Comparison of ENCODE assay signal across 27 cellular contexts in genomic region chr10:77228559-77228958, GRCh38.
A peak's percentile ranks its signal among the peaks of the same experiment; 100 is the strongest.
DNase-seq lines count a peak whose midpoint lies in the region; ATAC-seq lines count a peak whose summit lies in the region.
"Had no signal": no experiment of that assay in that cellular context is flagged by ENCODE, and none has a peak within 500 bp of the region (broad histone marks: within the 10 kb centered on the region; RNA-seq: fewer than 3 reads in every experiment).

No MANE protein-coding gene starts in this region.

- no peak overlapping the region for H3K4me3 ChIP-seq in rectal smooth muscle tissue (ENCODE audit: low read length)
- no peak overlapping the region for H3K4me3 ChIP-seq in right cardiac atrium (ENCODE audit: low read length)
- H3K4me3 ChIP-seq: colonic mucosa, hepatocyte, right atrium auricular region had no signal

- no peaks in the 10 kb centered on the region for H3K9me3 ChIP-seq in right cardiac atrium (ENCODE audit: control insufficient read depth, low read length)
- H3K9me3 ChIP-seq: colonic mucosa, right atrium auricular region, SK-N-SH had no signal

- intact Hi-C loops in right cardiac atrium (cut with DNase I) = no loop called here

- no peak overlapping the region for H3K9ac ChIP-seq in rectal smooth muscle tissue (ENCODE audit: low read length)
- H3K9ac ChIP-seq: SK-N-SH had no signal

- 91% methylated on average over 5 of the region's 5 CpGs for WGBS in right cardiac atrium

- H3K4me1 ChIP-seq in rectal smooth muscle tissue (ENCODE audit: control insufficient read depth, insufficient read depth, low read length) = peaks cover 22% of the 10 kb centered on the region
- H3K4me1 ChIP-seq in right cardiac atrium (ENCODE audit: control insufficient read depth, insufficient read depth, low read length) = no peaks in the 10 kb centered on the region
- H3K4me1 ChIP-seq: colonic mucosa, right atrium auricular region had no signal

- no peaks in the 10 kb centered on the region for H3K27me3 ChIP-seq in rectal smooth muscle tissue (ENCODE audit: control insufficient read depth, insufficient read depth, low read length)
- H3K27me3 ChIP-seq in right cardiac atrium (ENCODE audit: control insufficient read depth, insufficient read depth) = no peaks in the 10 kb centered on the region
- H3K27me3 ChIP-seq: colonic mucosa, hepatocyte, right atrium auricular region had no signal

- DNase-seq in DMS79 treated with DMSO at 0.1 percent for 48 hours (lab: John Stamatoyannopoulos, UW) (peak; percentile 45), DMS79 (lab: John Stamatoyannopoulos, UW) (no peak), NCI-H1105 (lab: John Stamatoyannopoulos, UW) (peak; percentile 37), SHP77 (lab: John Stamatoyannopoulos, UW) (peak; percentile 22 to 48), right cardiac atrium (no peak)
- no peak for DNase-seq in effector CD8-positive, alpha-beta T cell (lab: John Stamatoyannopoulos, UW)
- DNase-seq: 8988T; activated CD4-positive, alpha-beta T cell treated with anti-CD3 and anti-CD28 coated beads, Interleukin-2, amount 10 ng/mL, durations not matched to agents 24 days and 14 days; activated naive CD4-positive, alpha-beta T cell treated with Interleukin-2 at 50 U/mL for 16 hours; activated T-cell treated with anti-CD3 and anti-CD28 coated beads, Interleukin-2, amount 50 U/mL, for 48 hours; CD4-positive, alpha-beta T cell; colonic mucosa; DND-41; GOT3; NCI-H1694 treated with DMSO at 0.1 percent for 48 hours; NCI-H526; SK-N-SH; stimulated activated CD4-positive, alpha-beta T cell treated with anti-CD3 and anti-CD28 coated beads, Interleukin-12 subunit alpha, Interleukin-12 subunit beta, amount 100 ng/mL, for 4 hours; stimulated activated CD4-positive, alpha-beta T cell treated with anti-CD3 and anti-CD28 coated beads, Interleukin-4, amount 100 ng/mL, for 24 hours; stimulated activated naive CD4-positive, alpha-beta T cell; T-helper 17 cell had no signal

- H3K27ac ChIP-seq in rectal smooth muscle tissue (ENCODE audit: low read depth, low read length) (peak overlapping the region; percentile 79), right cardiac atrium (ENCODE audit: low read length) (no peak overlapping the region)
- H3K27ac ChIP-seq: colonic mucosa, hepatocyte, right atrium auricular region, RWPE1 had no signal

- ATAC-seq in GM19023 (IDR thresholded peaks at IDR 0.05; ENCODE audit: unreplicated experiment) (no peak), right cardiac atrium (no peak)
- ATAC-seq: esophagus mucosa, T-helper 17 cell had no signal

- H3K36me3 ChIP-seq in rectal smooth muscle tissue (ENCODE audit: control insufficient read depth, insufficient read depth, low read length) = no peaks in the 10 kb centered on the region
- H3K36me3 ChIP-seq: colonic mucosa, right atrium auricular region had no signal

Comparison
In these comparisons a context has a peak if more than half of its experiments do, and no peak if none do; other contexts are left out.
1. DNase-seq: peak in DMS79 treated with DMSO at 0.1 percent for 48 hours (single experiment), NCI-H1105 (single experiment) and SHP77 (2 of 2); none in DMS79 (single experiment), effector CD8-positive, alpha-beta T cell (single experiment) and right cardiac atrium (0 of 3).